ENCODE assay signal across 21 cellular contexts in genomic region chr15:73109751-73110150, GRCh38. TPM values are rescaled to one million over a fixed set of nuclear protein-coding genes. Genes with fewer than 3 reads are reported as not detected.
DNase-seq lines count a peak whose midpoint lies in the region; ATAC-seq and TF ChIP-seq lines count a peak whose summit lies in the region.
"Had no signal": no experiment of that assay in that cellular context is flagged by ENCODE, and none has a peak within 500 bp of the region (broad histone marks: within the 10 kb centered on the region; RNA-seq: fewer than 3 reads in every experiment).

No MANE protein-coding gene starts in this region.

- H3K79me2 ChIP-seq in hepatocyte: peaks cover 67% of the 10 kb centered on the region

- no peak overlapping the region for H3K9ac ChIP-seq in colonic mucosa (ENCODE audit: low read depth in 2 of 2, low read length in 2 of 2)
- H3K9ac ChIP-seq: BLaER1 treated with 17β-estradiol and CSF1 and Interleukin-3, amounts not matched to agents 10 nM and 100 nM had no signal

- H3K9me3 Mint-ChIP-seq in Calu3 (ENCODE audit: low read depth, unreplicated experiment): no peaks in the 10 kb centered on the region
- H3K9me3 Mint-ChIP-seq in WTC11: no peaks in the 10 kb centered on the region
- H3K9me3 Mint-ChIP-seq: CD8-positive, alpha-beta T cell; GM23338; HFFc6 had no signal

- ATAC-seq in mucosa of descending colon: peak; percentile 69
- ATAC-seq in WTC11: no peak
- ATAC-seq: CD8-positive, alpha-beta T cell; GM12878; GM23338; HCT116 had no signal

- H3K27me3 ChIP-seq in colonic mucosa (no peaks in the 10 kb centered on the region), hepatocyte (no peaks in the 10 kb centered on the region), transverse colon (no peaks in the 10 kb centered on the region)
- H3K27me3 ChIP-seq: BLaER1 treated with 17β-estradiol and CSF1 and Interleukin-3, amounts not matched to agents 10 nM and 100 nM had no signal

- in situ Hi-C loops in transverse colon (cut with MboI; ENCODE audit: low pct_ligation_motif_present in 1 of 4, low pct_unique_long_range_greater_than_20kb in 1 of 4, low sequenced_read_pairs in 3 of 4): no loop called here

- TF ChIP-seq CTCF in colonic mucosa (IDR thresholded peaks at IDR 0.05): no peak
- TF ChIP-seq CTCF in hepatocyte (IDR thresholded peaks at IDR 0.05; ENCODE audit: poor library complexity): no peak
- no peak for TF ChIP-seq CTCF in mucosa of descending colon (IDR thresholded peaks at IDR 0.05)
- TF ChIP-seq CTCF in transverse colon (IDR thresholded peaks at IDR 0.05): no peak
- TF ChIP-seq CTCF in Calu3 (IDR thresholded peaks at IDR 0.05; ENCODE audit: unreplicated experiment): no peak
- TF ChIP-seq CTCF in WTC11 (IDR thresholded peaks at IDR 0.05): no peak

- H3K4me3 Mint-ChIP-seq in Calu3 (ENCODE audit: low read depth, unreplicated experiment): no peak overlapping the region
- H3K4me3 Mint-ChIP-seq in WTC11: no peak overlapping the region
- H3K4me3 Mint-ChIP-seq: B cell; CD8-positive, alpha-beta T cell; GM23338; HFFc6 had no signal

- H3K27me3 Mint-ChIP-seq in Calu3 (ENCODE audit: unreplicated experiment) (no peaks in the 10 kb centered on the region), WTC11 (ENCODE audit: low read depth) (no peaks in the 10 kb centered on the region)

- POLR2A ChIA-PET in WTC11 (lab: Charles Lee): interaction anchor here (0.6 kb wide), 1 partner anchor 10 kb away, joined by 4 read pairs; no protein-coding TSS in a partner anchor

- intact Hi-C loops in colonic mucosa (cut with DNase I) (no loop called here), mucosa of descending colon (cut with DNase I, micrococcal nuclease) (no loop called here), transverse colon (cut with DNase I; ENCODE audit: low total_unique reads) (no loop called here), Calu3 (cut with micrococcal nuclease; ENCODE audit: unreplicated experiment) (no loop called here)

- TF ChIP-seq POLR2A in transverse colon (IDR thresholded peaks at IDR 0.05): no peak

- peak overlapping the region; percentile 71 for H3K4me2 ChIP-seq in hepatocyte
- H3K4me2 ChIP-seq: BLaER1 treated with 17β-estradiol and CSF1 and Interleukin-3, amounts not matched to agents 10 nM and 100 nM; GM23338 had no signal

- peak overlapping the region; percentile 38 for H2AFZ ChIP-seq in hepatocyte
- H2AFZ ChIP-seq: GM23338 had no signal

- WGBS in hepatocyte (ENCODE audit: low lambda C conversion rate, missing lambda C conversion rate): 83% methylated on average over 4 of the region's 4 CpGs
- 41 to 56% methylated on average over 4 of the region's 4 CpGs for WGBS in transverse colon (ENCODE audit: low coverage in 1 of 2), 2 donors

- peak overlapping the region; percentile 65 for H3K27ac ChIP-seq in colonic mucosa
- H3K27ac ChIP-seq in hepatocyte: peak overlapping the region; percentile 92
- peak overlapping the region; percentile 12 to 54 (median 46) for H3K27ac ChIP-seq in transverse colon
- H3K27ac ChIP-seq: BLaER1 treated with 17β-estradiol and CSF1 and Interleukin-3, amounts not matched to agents 10 nM and 100 nM; HL-60 had no signal

- H3K4me1 ChIP-seq in colonic mucosa (peaks cover 7% of the 10 kb centered on the region), hepatocyte (ENCODE audit: insufficient read depth) (peaks cover 16% of the 10 kb centered on the region), mucosa of descending colon (ENCODE audit: low read depth) (peaks cover 7% of the 10 kb centered on the region), transverse colon (peaks cover 8 to 74% (median 26%) of the 10 kb centered on the region in 4 donors)

- no peak for TF ChIP-seq EP300 in transverse colon (IDR thresholded peaks at IDR 0.05; ENCODE audit: low read depth)

- CTCF ChIA-PET in Calu3 (lab: Charles Lee): no interaction called here
- CTCF ChIA-PET in WTC11 (lab: Charles Lee): no interaction called here

- H3K4me1 Mint-ChIP-seq in Calu3 (ENCODE audit: low read depth, unreplicated experiment): no peaks in the 10 kb centered on the region
- H3K4me1 Mint-ChIP-seq in WTC11: peaks cover 12% of the 10 kb centered on the region
- H3K4me1 Mint-ChIP-seq: B cell had no signal

- no TSS peak for BruUV-seq in Calu3 (replicated peaks; lab: Mats Ljungman, UMichigan)

- H3K36me3 Mint-ChIP-seq in Calu3 (ENCODE audit: insufficient read depth, unreplicated experiment): no peaks in the 10 kb centered on the region
- H3K36me3 Mint-ChIP-seq in WTC11: no peaks in the 10 kb centered on the region
- H3K36me3 Mint-ChIP-seq: CD8-positive, alpha-beta T cell had no signal

- no peak overlapping the region for H3K4me3 ChIP-seq in colonic mucosa
- peak overlapping the region; percentile 9 for H3K4me3 ChIP-seq in hepatocyte
- H3K4me3 ChIP-seq in mucosa of descending colon: no peak overlapping the region
- peak overlapping the region in 1 of 4 donors; percentile 10 for H3K4me3 ChIP-seq in transverse colon
- H3K4me3 ChIP-seq: BLaER1 treated with 17β-estradiol and CSF1 and Interleukin-3, amounts not matched to agents 10 nM and 100 nM; GM12878; GM23338 had no signal

- H3K9me2 ChIP-seq in hepatocyte (replicated peaks; ENCODE audit: insufficient read depth): no peaks in the 10 kb centered on the region

- peak; percentile 37 for DNase-seq in colonic mucosa
- peak; percentile 24 for DNase-seq in hepatocyte (ENCODE audit: low spot score)
- DNase-seq in mucosa of descending colon: peak in 1 of 3 donors; percentile 24
- DNase-seq in transverse colon: no peak
- no peak for DNase-seq in Calu3
- no peak for DNase-seq in WTC11 (ENCODE audit: low spot score)
- no peak for DNase-seq in effector CD4-positive, alpha-beta T cell
- DNase-seq: CD8-positive, alpha-beta T cell; DMS 273 treated with DMSO at 0.1 percent for 48 hours; DMS53; DND-41; EL; H7; HFFc6; IMR-90 had no signal

- H3K9me3 ChIP-seq in colonic mucosa: no peaks in the 10 kb centered on the region
- H3K9me3 ChIP-seq in hepatocyte (ENCODE audit: low read depth): no peaks in the 10 kb centered on the region
- no peaks in the 10 kb centered on the region for H3K9me3 ChIP-seq in mucosa of descending colon
- no peaks in the 10 kb centered on the region for H3K9me3 ChIP-seq in transverse colon
- H3K9me3 ChIP-seq: BLaER1 treated with 17β-estradiol and CSF1 and Interleukin-3, amounts not matched to agents 10 nM and 100 nM had no signal

- H3K27ac Mint-ChIP-seq in Calu3 (ENCODE audit: unreplicated experiment) (no peak overlapping the region), WTC11 (no peak overlapping the region)
- H3K27ac Mint-ChIP-seq: B cell; CD8-positive, alpha-beta T cell; GM23338; HFFc6 had no signal

- H4K20me1 ChIP-seq in hepatocyte (ENCODE audit: insufficient read depth, poor library complexity, severe bottlenecking): no peaks in the 10 kb centered on the region
- H4K20me1 ChIP-seq: BLaER1 treated with 17β-estradiol and CSF1 and Interleukin-3, amounts not matched to agents 10 nM and 100 nM had no signal

- H3K36me3 ChIP-seq in colonic mucosa (no peaks in the 10 kb centered on the region), hepatocyte (replicated peaks; ENCODE audit: insufficient read depth, low read depth) (no peaks in the 10 kb centered on the region), mucosa of descending colon (ENCODE audit: low read depth) (no peaks in the 10 kb centered on the region), transverse colon (no peaks in the 10 kb centered on the region)
- H3K36me3 ChIP-seq: BLaER1 treated with 17β-estradiol and CSF1 and Interleukin-3, amounts not matched to agents 10 nM and 100 nM had no signal

TF ChIP-seq in WTC11, 78 proteins besides CTCF, POLR2A, EP300 and RAD21:
- TF ChIP-seq NR3C1 (CRISPR knock-in tag; conservative IDR thresholded peaks at IDR 0.05; ENCODE audit: low read depth) (no peak), FOXJ3 (CRISPR knock-in tag; IDR thresholded peaks at IDR 0.05; ENCODE audit: borderline replicate concordance) (no peak), TCF7 (CRISPR knock-in tag; IDR thresholded peaks at IDR 0.05; ENCODE audit: low read depth) (no peak), NR1H2 (CRISPR knock-in tag; IDR thresholded peaks at IDR 0.05) (no peak), IRF2 (CRISPR knock-in tag; IDR thresholded peaks at IDR 0.05; ENCODE audit: borderline replicate concordance, low read depth) (no peak), ZNF416 (CRISPR knock-in tag; IDR thresholded peaks at IDR 0.05) (no peak)
- TF ChIP-seq, protein P1, sequence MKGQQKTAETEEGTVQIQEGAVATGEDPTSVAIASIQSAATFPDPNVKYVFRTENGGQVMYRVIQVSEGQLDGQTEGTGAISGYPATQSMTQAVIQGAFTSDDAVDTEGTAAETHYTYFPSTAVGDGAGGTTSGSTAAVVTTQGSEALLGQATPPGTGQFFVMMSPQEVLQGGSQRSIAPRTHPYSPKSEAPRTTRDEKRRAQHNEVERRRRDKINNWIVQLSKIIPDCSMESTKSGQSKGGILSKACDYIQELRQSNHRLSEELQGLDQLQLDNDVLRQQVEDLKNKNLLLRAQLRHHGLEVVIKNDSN (CRISPR knock-in tag; IDR thresholded peaks at IDR 0.05): no peak

RNA-seq across cellular contexts. Expression of gene NEO1, which starts 57.5 kb away (rescaled TPM):
- total RNA-seq in colonic mucosa (100 to 1,000 TPM; 108 to 130 TPM), hepatocyte (52.8 and 64.0 TPM in 2 replicates), mucosa of descending colon (100 to 1,000 TPM; 106 to 188 (median 166) TPM), transverse colon (100 to 1,000 TPM; 100 to 188 (median 135) TPM), Calu3 (2022) (20.4 and 35.1 TPM in 2 replicates), WTC11 (2021) (33.4 to 39.5 TPM (median 37.1 TPM) in 3 replicates)
- polyA plus RNA-seq in hepatocyte: 32.2 and 39.1 TPM in 2 replicates

Comparison
In these comparisons a context has a peak if more than half of its experiments do, and no peak if none do; other contexts are left out.
1. DNase-seq: peak in colonic mucosa (single experiment) and hepatocyte (single experiment); none in transverse colon (single experiment), Calu3 (single experiment), WTC11 (single experiment) and effector CD4-positive, alpha-beta T cell (single experiment).
2. Peak in every context shown above with its lines, with median percentiles within 50 percentile points of each other: H3K27ac ChIP-seq.